Comparison of ENCODE assay signal across 15 cellular contexts in the genomic region with DNA sequence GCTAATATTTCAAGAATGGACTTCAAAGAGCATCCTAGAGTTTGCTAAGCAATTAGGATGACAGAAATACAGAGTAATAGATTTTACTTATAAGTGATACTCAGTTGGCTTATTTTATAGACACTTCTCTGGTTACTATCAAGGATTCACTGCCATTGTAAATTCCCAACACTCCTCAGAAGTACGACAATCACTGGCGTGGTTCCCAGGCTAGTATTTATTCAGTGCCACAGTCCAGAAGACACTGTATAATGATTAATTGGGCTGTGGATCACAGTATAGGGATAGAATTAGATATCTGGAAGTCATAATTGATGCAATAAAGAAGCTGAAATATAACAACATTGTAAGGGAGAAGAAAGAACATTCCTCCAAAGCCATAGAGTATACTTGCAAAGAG. TPM values are rescaled to one million over a fixed set of nuclear protein-coding genes. Genes with fewer than 3 reads are reported as not detected.
DNase-seq lines count a peak whose midpoint lies in the region; ATAC-seq and TF ChIP-seq lines count a peak whose summit lies in the region.
"Had no signal": no experiment of that assay in that cellular context is flagged by ENCODE, and none has a peak within 500 bp of the region (broad histone marks: within the 10 kb centered on the region; RNA-seq: fewer than 3 reads in every experiment).

No MANE protein-coding gene starts in this region.

- H3K9me3 ChIP-seq in prostate gland: no peaks in the 10 kb centered on the region
- H3K9me3 ChIP-seq: BE2C had no signal

- no peak for TF ChIP-seq POLR2A in prostate gland (IDR thresholded peaks at IDR 0.05)

- intact Hi-C loops in prostate gland (cut with DNase I): no loop called here

- no peak overlapping the region for H3K27ac ChIP-seq in prostate gland
- no peak overlapping the region for H3K27ac ChIP-seq in foreskin keratinocyte
- H3K27ac ChIP-seq: HL-60 had no signal

- H3K27me3 ChIP-seq in prostate gland (replicated peaks; ENCODE audit: insufficient read depth): no peaks in the 10 kb centered on the region
- no peaks in the 10 kb centered on the region for H3K27me3 ChIP-seq in foreskin keratinocyte
- H3K27me3 ChIP-seq: BE2C had no signal

- WGBS in prostate gland: 19% methylated on average over 2 of the region's 2 CpGs

- H3K4me3 ChIP-seq in fibroblast of pulmonary artery (replicated peaks; ENCODE audit: low read depth, low read length): no peak overlapping the region
- H3K4me3 ChIP-seq in prostate gland: no peak overlapping the region
- H3K4me3 ChIP-seq: K562, smooth muscle cell had no signal

- H3K36me3 ChIP-seq in prostate gland: no peaks in the 10 kb centered on the region
- H3K36me3 ChIP-seq: BE2C had no signal

- no peak for ATAC-seq in foreskin keratinocyte
- ATAC-seq: K562, Panc1 had no signal

- TF ChIP-seq CTCF in fibroblast of pulmonary artery (IDR thresholded peaks at IDR 0.05; ENCODE audit: low read length, missing control alignments): no peak
- no peak for TF ChIP-seq CTCF in prostate gland (IDR thresholded peaks at IDR 0.05)
- no peak for TF ChIP-seq CTCF in foreskin keratinocyte (conservative IDR thresholded peaks at IDR 0.05)

- H3K4me1 ChIP-seq in prostate gland (replicated peaks) (no peaks in the 10 kb centered on the region), foreskin keratinocyte (peaks cover 9% of the 10 kb centered on the region)
- H3K4me1 ChIP-seq: BE2C had no signal

- DNase-seq in EH (ENCODE audit: low read depth): peak; percentile 7
- DNase-seq in NCI-H446 treated with DMSO at 0.1 percent for 48 hours (lab: John Stamatoyannopoulos, UW): peak; percentile 57
- peak; percentile 21 for DNase-seq in fibroblast of pulmonary artery (ENCODE audit: low read depth)
- DNase-seq in prostate gland (ENCODE audit: low spot score): peak; percentile 43
- no peak for DNase-seq in foreskin keratinocyte
- no peak for DNase-seq in NCI-H2227 (lab: John Stamatoyannopoulos, UW; ENCODE audit: unreplicated experiment)
- DNase-seq in NCI-H2107 (lab: John Stamatoyannopoulos, UW): no peak
- DNase-seq: activated CD4-positive, alpha-beta T cell treated with anti-CD3 and anti-CD28 coated beads, Interleukin-2, amount 10 ng/mL, durations not matched to agents 7 days and 5 days; activated T-cell treated with anti-CD3 and anti-CD28 coated beads for 4 hours; BE2C; NCI-H524 had no signal

RNA-seq across cellular contexts. Expression of a gene that starts 15.7 kb away (rescaled TPM):
- total RNA-seq in prostate gland (10 to 100 TPM; 10.2 to 11.5 TPM), foreskin keratinocyte (14.2 and 17.5 TPM in 2 replicates)
- 2.9 and 4.6 TPM in 2 replicates for polyA plus RNA-seq in foreskin keratinocyte

Comparison
In these comparisons a context has a peak if more than half of its experiments do, and no peak if none do; other contexts are left out.
1. DNase-seq: peak in EH (single experiment), NCI-H446 treated with DMSO at 0.1 percent for 48 hours (single experiment), fibroblast of pulmonary artery (single experiment) and prostate gland (single experiment); none in foreskin keratinocyte (0 of 2), NCI-H2227 (single experiment) and NCI-H2107 (single experiment).